In genomic region chr12:52029686-52030085, GRCh38 we compare ENCODE assay signal across 10 cellular contexts. TPM values are rescaled to one million over a fixed set of nuclear protein-coding genes. Genes with fewer than 3 reads are reported as not detected.
DNase-seq lines count a peak whose midpoint lies in the region; ATAC-seq and TF ChIP-seq lines count a peak whose summit lies in the region.
"Had no signal": no experiment of that assay in that cellular context is flagged by ENCODE, and none has a peak within 500 bp of the region (broad histone marks: within the 10 kb centered on the region; RNA-seq: fewer than 3 reads in every experiment).

No MANE protein-coding gene starts in this region.

- H3K27ac ChIP-seq in hepatocyte = no peak overlapping the region
- H3K27ac ChIP-seq: SK-N-MC had no signal

- H3K27me3 ChIP-seq in BE2C = no peaks in the 10 kb centered on the region
- peaks cover 4% of the 10 kb centered on the region for H3K27me3 ChIP-seq in hepatocyte

- H3K36me3 ChIP-seq in BE2C (no peaks in the 10 kb centered on the region), hepatocyte (replicated peaks; ENCODE audit: insufficient read depth, low read depth) (no peaks in the 10 kb centered on the region)

- ATAC-seq in GM19351 (IDR thresholded peaks at IDR 0.05; ENCODE audit: unreplicated experiment) (no peak), GM18511 (IDR thresholded peaks at IDR 0.05; ENCODE audit: unreplicated experiment) (no peak)

- no peak overlapping the region for H2AFZ ChIP-seq in hepatocyte

- in situ Hi-C loops in GM13977 (cut with MboI; ENCODE audit: low pct_unique_long_range_greater_than_20kb, low sequenced_read_pairs, unreplicated experiment) = loop anchor here (10.0 kb wide), 2 partner anchors 55 to 95 kb away; no protein-coding TSS in a partner anchor

- no peak for TF ChIP-seq POLR2A in NB4 (IDR thresholded peaks at IDR 0.05; ENCODE audit: extremely low read depth, insufficient read length)

- DNase-seq in BE2C (peak; percentile 88), NB4 (ENCODE audit: low read depth) (peak; percentile 79), RPMI8226 (peak; percentile 32), hepatocyte (ENCODE audit: low spot score) (peak; percentile 67), GM13977 (ENCODE audit: low spot score) (no peak)
- DNase-seq in stimulated activated CD8-positive, alpha-beta memory T cell treated with anti-CD3 and anti-CD28 coated beads, Interleukin-4, amount 100 ng/mL, for 48 hours = no peak
- DNase-seq: activated naive CD8-positive, alpha-beta T cell treated with anti-CD3 and anti-CD28 coated beads, Interleukin-2, amount 10 ng/mL, durations not matched to agents 7 days and 5 days had no signal

- H3K9me3 ChIP-seq in BE2C = no peaks in the 10 kb centered on the region
- H3K9me3 ChIP-seq in hepatocyte (ENCODE audit: low read depth) = no peaks in the 10 kb centered on the region

- no peaks in the 10 kb centered on the region for H3K9me2 ChIP-seq in hepatocyte (replicated peaks; ENCODE audit: insufficient read depth)

- no peak overlapping the region; the same call in 1 of the 2 replicates for H3K4me3 ChIP-seq in BE2C (ENCODE audit: low read depth, low read length)
- H3K4me3 ChIP-seq in NB4 (ENCODE audit: low read depth, low read length) = no peak overlapping the region
- H3K4me3 ChIP-seq in hepatocyte = no peak overlapping the region
- H3K4me3 ChIP-seq: SK-N-MC had no signal

- WGBS in hepatocyte (ENCODE audit: low lambda C conversion rate, missing lambda C conversion rate) = 12% methylated on average over 4 of the region's 4 CpGs

- TF ChIP-seq CTCF in BE2C (IDR thresholded peaks at IDR 0.05; ENCODE audit: low read depth, low read length) (no peak), NB4 (IDR thresholded peaks at IDR 0.05; ENCODE audit: low read depth, low read length) (no peak), hepatocyte (IDR thresholded peaks at IDR 0.05; ENCODE audit: poor library complexity) (no peak), GM13977 (IDR thresholded peaks at IDR 0.05; ENCODE audit: extremely low read depth, insufficient read depth, missing control alignments) (no peak)

- no peaks in the 10 kb centered on the region for H3K79me2 ChIP-seq in hepatocyte

- no peak overlapping the region for H3K4me2 ChIP-seq in hepatocyte

- H3K4me1 ChIP-seq in BE2C = peaks cover 19% of the 10 kb centered on the region
- H3K4me1 ChIP-seq in hepatocyte (ENCODE audit: insufficient read depth) = peaks cover 10% of the 10 kb centered on the region

- H4K20me1 ChIP-seq in hepatocyte (ENCODE audit: insufficient read depth, poor library complexity, severe bottlenecking) = no peaks in the 10 kb centered on the region

RNA-seq across cellular contexts. Expression of gene NR4A1, which starts 21.6 kb away (rescaled TPM):
- 69.7 TPM for polyA plus RNA-seq in BE2C (2012; ENCODE audit: insufficient read depth, insufficient read length, low read depth)
- total RNA-seq in hepatocyte = 39.2 and 59.2 TPM in 2 replicates
- polyA plus RNA-seq in hepatocyte = 131 and 165 TPM in 2 replicates

RNA-seq across cellular contexts. Expression of gene TAMALIN, which starts 22.9 kb away (rescaled TPM):
- 37.0 TPM for polyA plus RNA-seq in BE2C (2012; ENCODE audit: insufficient read depth, insufficient read length, low read depth)
- 4.0 and 8.0 TPM in 2 replicates for total RNA-seq in hepatocyte
- 9.9 and 17.0 TPM in 2 replicates for polyA plus RNA-seq in hepatocyte

RNA-seq across cellular contexts. Expression of gene ATG101, which starts 40.1 kb away (rescaled TPM):
- 337 TPM for polyA plus RNA-seq in BE2C (2012; ENCODE audit: insufficient read depth, insufficient read length, low read depth)
- total RNA-seq in hepatocyte = 55.9 and 61.6 TPM in 2 replicates
- 52.0 and 57.7 TPM in 2 replicates for polyA plus RNA-seq in hepatocyte

RNA-seq across cellular contexts. Expression of gene SMIM41, which starts 49.8 kb away (rescaled TPM):
- polyA plus RNA-seq in BE2C (2012; ENCODE audit: insufficient read depth, insufficient read length, low read depth) = not detected
- not detected in 2 replicates for total RNA-seq in hepatocyte
- 0.15 TPM in 1 of 2 replicates, not detected in the other for polyA plus RNA-seq in hepatocyte
- total RNA-seq: activated naive CD8-positive, alpha-beta T cell treated with anti-CD3 and anti-CD28 coated beads, Interleukin-2, amount 10 ng/mL, durations not matched to agents 7 days and 5 days had no signal

Comparison
In these comparisons a context has a peak if more than half of its experiments do, and no peak if none do; other contexts are left out.
1. DNase-seq: peak in BE2C (single experiment), NB4 (single experiment), RPMI8226 (single experiment) and hepatocyte (single experiment); none in stimulated activated CD8-positive, alpha-beta memory T cell treated with anti-CD3 and anti-CD28 coated beads, Interleukin-4, amount 100 ng/mL, for 48 hours (single experiment) and GM13977 (single experiment).